25 cellular contexts compared by ENCODE assay signal in genomic region chr12:95492462-95492861, GRCh38. TPM values are rescaled to one million over a fixed set of nuclear protein-coding genes. Genes with fewer than 3 reads are reported as not detected.
"Had no signal": no experiment of that assay in that cellular context is flagged by ENCODE, and none has a peak within 500 bp of the region (broad histone marks: within the 10 kb centered on the region; RNA-seq: fewer than 3 reads in every experiment).

No MANE protein-coding gene starts in this region.

- DNase-seq: kidney glomerular epithelial cell; left colon; left lung; mesendoderm; naive B cell; natural killer cell; nephron progenitor cell; ovary; right lobe of liver; stimulated activated CD4-positive, alpha-beta T cell treated with anti-CD3 and anti-CD28 coated beads, Interleukin-1b, Interleukin-23, amount 100 ng/mL, for 48 hours; stimulated activated CD4-positive, alpha-beta T cell treated with anti-CD3 and anti-CD28 coated beads, Interleukin-2, amount 100 ng/mL, for 48 hours; stimulated activated CD4-positive, alpha-beta T cell treated with anti-CD3 and anti-CD28 coated beads, Interleukin-4, amount 100 ng/mL, for 4 hours; stimulated activated CD8-positive, alpha-beta memory T cell treated with anti-CD3 and anti-CD28 coated beads, Interleukin-4, amount 100 ng/mL, for 48 hours; stimulated activated naive CD4-positive, alpha-beta T cell treated with Interleukin-2 at 50 U/mL for 16 hours; stimulated activated naive CD8-positive, alpha-beta T cell treated with anti-CD3 and anti-CD28 coated beads, Interleukin-15, amount 100 ng/mL, for 72 hours; substantia nigra; uterus had no signal

- FAIRE-seq: keratinocyte had no signal

- H3K4me2 ChIP-seq: hepatocyte, neural progenitor cell, smooth muscle cell had no signal

- H3K4me3 ChIP-seq: hepatocyte, left lung, lung, neural progenitor cell, ovary, right atrium auricular region, right lobe of liver, smooth muscle cell, tibial nerve, uterus had no signal

- H3K27me3 ChIP-seq: hepatocyte, left lung, neural progenitor cell, ovary, right atrium auricular region, right lobe of liver, tibial nerve, uterus had no signal

- H3K4me1 ChIP-seq: left lung, neural progenitor cell, right atrium auricular region, right lobe of liver, tibial nerve, uterus had no signal

- H3K27ac ChIP-seq: hepatocyte, left lung, neural progenitor cell, ovary, right atrium auricular region, right lobe of liver, tibial nerve, uterus had no signal

- H2AFZ ChIP-seq: hepatocyte, neural progenitor cell had no signal

- ATAC-seq: left colon; left lung; natural killer cell; stimulated activated memory B cell treated with anti-CD40 and anti-IgM and Interleukin-4, amounts not matched to agents 10 μg/mL and 1 μg/mL and 100 μg/mL, for 72 hours; stimulated activated naive CD8-positive, alpha-beta T cell treated with anti-CD3 and anti-CD28 coated beads, Interleukin-15, amount 100 ng/mL, for 72 hours had no signal

- H3K9me3 ChIP-seq: left lung, ovary, right atrium auricular region, right lobe of liver, tibial nerve, uterus had no signal

- H3K36me3 ChIP-seq: ovary, uterus had no signal

- H3K9ac ChIP-seq: neural progenitor cell had no signal

RNA-seq across cellular contexts. Expression of gene USP44, which starts 58.8 kb away (rescaled TPM):
- total RNA-seq: smooth muscle cell had no signal
- polyA plus RNA-seq: hepatocyte had no signal
